ENCODE assay signal across 2 cellular contexts in the genomic region with DNA sequence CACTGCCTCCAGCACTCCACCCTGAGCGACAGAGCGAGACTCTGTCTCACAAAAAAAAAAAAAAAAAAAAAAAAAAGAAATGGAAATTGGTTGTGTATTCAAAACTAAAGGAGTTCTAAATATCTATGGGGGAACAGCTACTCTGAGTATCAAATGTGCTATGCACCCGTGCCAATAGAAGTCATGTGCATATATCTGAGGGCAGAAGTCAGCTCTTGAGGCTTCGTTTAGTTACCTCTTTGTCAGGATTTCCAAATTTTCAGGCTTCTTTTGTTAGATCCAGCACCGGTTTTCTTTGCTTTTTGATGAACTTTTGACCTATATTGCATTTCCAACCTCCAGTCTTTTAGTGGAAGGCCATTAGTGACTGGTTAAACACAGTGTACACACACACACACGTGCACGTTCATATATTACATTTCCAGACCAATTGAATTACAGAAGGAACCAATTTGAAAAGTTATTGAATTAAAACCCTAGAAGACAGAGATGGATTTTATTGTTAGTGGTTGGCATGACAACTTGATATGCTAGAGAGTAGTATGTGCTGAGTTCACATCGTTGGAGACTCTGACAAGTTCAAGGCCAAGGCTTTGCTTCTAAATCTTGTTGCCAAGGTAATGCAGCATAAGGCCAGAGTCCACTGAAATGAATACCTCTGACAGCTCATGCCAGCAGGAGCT.
A peak's percentile ranks its signal among the peaks of the same experiment; 100 is the strongest.
TF ChIP-seq lines count a peak whose summit lies in the region.

No MANE protein-coding gene starts in this region.

TF ChIP-seq in A549, 52 proteins besides CTCF, POLR2A, EP300 and RAD21 (continued from another document):
- no peak for TF ChIP-seq TFCP2L1 (CRISPR knock-in tag; IDR thresholded peaks at IDR 0.05)
- TF ChIP-seq MAFK (IDR thresholded peaks at IDR 0.05; ENCODE audit: partially characterized antibody): no peak

TF ChIP-seq in liver, 16 proteins besides CTCF, POLR2A, EP300 and RAD21 (continued from another document):
- TF ChIP-seq, protein P1, sequence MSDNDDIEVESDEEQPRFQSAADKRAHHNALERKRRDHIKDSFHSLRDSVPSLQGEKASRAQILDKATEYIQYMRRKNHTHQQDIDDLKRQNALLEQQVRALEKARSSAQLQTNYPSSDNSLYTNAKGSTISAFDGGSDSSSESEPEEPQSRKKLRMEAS (IDR thresholded peaks at IDR 0.05): no peak
- TF ChIP-seq NR2F2 (IDR thresholded peaks at IDR 0.05) (peak; percentile 62), YY1 (IDR thresholded peaks at IDR 0.05) (peak; percentile 37), TAF1 (conservative IDR thresholded peaks at IDR 0.05) (no peak), HNF4G (IDR thresholded peaks at IDR 0.05) (peak; percentile 28), FOXA2 (IDR thresholded peaks at IDR 0.05) (no peak), EGR1 (IDR thresholded peaks at IDR 0.05; ENCODE audit: low read depth in 2 of 2) (no peak), RXRA (IDR thresholded peaks at IDR 0.05) (peak; percentile 56 to 69)
- TF ChIP-seq, protein P2, sequence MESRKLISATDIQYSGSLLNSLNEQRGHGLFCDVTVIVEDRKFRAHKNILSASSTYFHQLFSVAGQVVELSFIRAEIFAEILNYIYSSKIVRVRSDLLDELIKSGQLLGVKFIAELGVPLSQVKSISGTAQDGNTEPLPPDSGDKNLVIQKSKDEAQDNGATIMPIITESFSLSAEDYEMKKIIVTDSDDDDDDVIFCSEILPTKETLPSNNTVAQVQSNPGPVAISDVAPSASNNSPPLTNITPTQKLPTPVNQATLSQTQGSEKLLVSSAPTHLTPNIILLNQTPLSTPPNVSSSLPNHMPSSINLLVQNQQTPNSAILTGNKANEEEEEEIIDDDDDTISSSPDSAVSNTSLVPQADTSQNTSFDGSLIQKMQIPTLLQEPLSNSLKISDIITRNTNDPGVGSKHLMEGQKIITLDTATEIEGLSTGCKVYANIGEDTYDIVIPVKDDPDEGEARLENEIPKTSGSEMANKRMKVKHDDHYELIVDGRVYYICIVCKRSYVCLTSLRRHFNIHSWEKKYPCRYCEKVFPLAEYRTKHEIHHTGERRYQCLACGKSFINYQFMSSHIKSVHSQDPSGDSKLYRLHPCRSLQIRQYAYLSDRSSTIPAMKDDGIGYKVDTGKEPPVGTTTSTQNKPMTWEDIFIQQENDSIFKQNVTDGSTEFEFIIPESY (IDR thresholded peaks at IDR 0.05): peak; percentile 6
- TF ChIP-seq, protein P3, sequence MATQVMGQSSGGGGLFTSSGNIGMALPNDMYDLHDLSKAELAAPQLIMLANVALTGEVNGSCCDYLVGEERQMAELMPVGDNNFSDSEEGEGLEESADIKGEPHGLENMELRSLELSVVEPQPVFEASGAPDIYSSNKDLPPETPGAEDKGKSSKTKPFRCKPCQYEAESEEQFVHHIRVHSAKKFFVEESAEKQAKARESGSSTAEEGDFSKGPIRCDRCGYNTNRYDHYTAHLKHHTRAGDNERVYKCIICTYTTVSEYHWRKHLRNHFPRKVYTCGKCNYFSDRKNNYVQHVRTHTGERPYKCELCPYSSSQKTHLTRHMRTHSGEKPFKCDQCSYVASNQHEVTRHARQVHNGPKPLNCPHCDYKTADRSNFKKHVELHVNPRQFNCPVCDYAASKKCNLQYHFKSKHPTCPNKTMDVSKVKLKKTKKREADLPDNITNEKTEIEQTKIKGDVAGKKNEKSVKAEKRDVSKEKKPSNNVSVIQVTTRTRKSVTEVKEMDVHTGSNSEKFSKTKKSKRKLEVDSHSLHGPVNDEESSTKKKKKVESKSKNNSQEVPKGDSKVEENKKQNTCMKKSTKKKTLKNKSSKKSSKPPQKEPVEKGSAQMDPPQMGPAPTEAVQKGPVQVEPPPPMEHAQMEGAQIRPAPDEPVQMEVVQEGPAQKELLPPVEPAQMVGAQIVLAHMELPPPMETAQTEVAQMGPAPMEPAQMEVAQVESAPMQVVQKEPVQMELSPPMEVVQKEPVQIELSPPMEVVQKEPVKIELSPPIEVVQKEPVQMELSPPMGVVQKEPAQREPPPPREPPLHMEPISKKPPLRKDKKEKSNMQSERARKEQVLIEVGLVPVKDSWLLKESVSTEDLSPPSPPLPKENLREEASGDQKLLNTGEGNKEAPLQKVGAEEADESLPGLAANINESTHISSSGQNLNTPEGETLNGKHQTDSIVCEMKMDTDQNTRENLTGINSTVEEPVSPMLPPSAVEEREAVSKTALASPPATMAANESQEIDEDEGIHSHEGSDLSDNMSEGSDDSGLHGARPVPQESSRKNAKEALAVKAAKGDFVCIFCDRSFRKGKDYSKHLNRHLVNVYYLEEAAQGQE (IDR thresholded peaks at IDR 0.05): no peak
- TF ChIP-seq, protein P4, sequence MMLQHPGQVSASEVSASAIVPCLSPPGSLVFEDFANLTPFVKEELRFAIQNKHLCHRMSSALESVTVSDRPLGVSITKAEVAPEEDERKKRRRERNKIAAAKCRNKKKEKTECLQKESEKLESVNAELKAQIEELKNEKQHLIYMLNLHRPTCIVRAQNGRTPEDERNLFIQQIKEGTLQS (IDR thresholded peaks at IDR 0.05): no peak
